10 cellular contexts compared by ENCODE assay signal in genomic region chr12:45988259-45988658, GRCh38. TPM values are rescaled to one million over a fixed set of nuclear protein-coding genes. Genes with fewer than 3 reads are reported as not detected.
DNase-seq lines count a peak whose midpoint lies in the region; ATAC-seq and TF ChIP-seq lines count a peak whose summit lies in the region.
"Had no signal": no experiment of that assay in that cellular context is flagged by ENCODE, and none has a peak within 500 bp of the region (broad histone marks: within the 10 kb centered on the region; RNA-seq: fewer than 3 reads in every experiment).

No MANE protein-coding gene starts in this region.

- peak overlapping the region; percentile 88 for H3K4me3 ChIP-seq in ACC112 (ENCODE audit: low read depth, low read length)
- H3K4me3 ChIP-seq in GM23248, result peak overlapping the region; percentile 80

- H3K9me3 Mint-ChIP-seq in activated CD8-positive, alpha-beta T cell treated with anti-CD3 and anti-CD28 coated beads for 36 hours, result peaks cover 3% of the 10 kb centered on the region

- CTCF ChIA-PET in activated CD8-positive, alpha-beta T cell treated with anti-CD3 and anti-CD28 coated beads for 36 hours (lab: Charles Lee), result interaction anchor here (1.7 kb wide), 1 partner anchor 8 kb away, joined by 3 read pairs; no protein-coding TSS in a partner anchor

- peaks cover 49% of the 10 kb centered on the region for H3K36me3 Mint-ChIP-seq in activated CD8-positive, alpha-beta T cell treated with anti-CD3 and anti-CD28 coated beads for 36 hours (ENCODE audit: low read depth)

- H3F3A ChIP-seq in GM23248 (ENCODE audit: insufficient read depth), result peaks cover 40% of the 10 kb centered on the region

- H3K27ac Mint-ChIP-seq in activated CD8-positive, alpha-beta T cell treated with anti-CD3 and anti-CD28 coated beads for 36 hours, result peak overlapping the region; percentile 62

- peaks cover 67% of the 10 kb centered on the region for H3K79me2 ChIP-seq in ACC112 (ENCODE audit: control insufficient read depth, insufficient read depth, low read length, unreplicated experiment)
- peaks cover 70% of the 10 kb centered on the region for H3K79me2 ChIP-seq in GM23248 (ENCODE audit: insufficient read depth)

- POLR2A ChIA-PET in activated CD8-positive, alpha-beta T cell treated with anti-CD3 and anti-CD28 coated beads for 36 hours (lab: Charles Lee), result no interaction called here

- H3K4me2 ChIP-seq in GM23248 (ENCODE audit: unreplicated experiment), result peak overlapping the region; percentile 95

- no peak for TF ChIP-seq CTCF in activated CD8-positive, alpha-beta T cell treated with anti-CD3 and anti-CD28 coated beads for 36 hours (IDR thresholded peaks at IDR 0.05)

- ATAC-seq in activated CD8-positive, alpha-beta T cell treated with anti-CD3 and anti-CD28 coated beads for 36 hours, result no peak
- ATAC-seq in GM19023 (IDR thresholded peaks at IDR 0.05; ENCODE audit: unreplicated experiment) (no peak), HG02870 (IDR thresholded peaks at IDR 0.05; ENCODE audit: unreplicated experiment) (no peak), GM19351 (IDR thresholded peaks at IDR 0.05; ENCODE audit: unreplicated experiment) (no peak)

- peak overlapping the region; percentile 90; the same call in 1 of the 2 replicates for H3K27ac ChIP-seq in ACC112 (ENCODE audit: low read depth, low read length)
- H3K27ac ChIP-seq in GM23248, result peak overlapping the region; percentile 99

- no peaks in the 10 kb centered on the region for H3K9me2 ChIP-seq in GM23248 (ENCODE audit: insufficient read depth)

- 17 to 18% methylated on average over 3 of the region's 3 CpGs for WGBS in GM23248 (ENCODE audit: low coverage in 1 of 2, low lambda C conversion rate in 2 of 2, missing lambda C conversion rate in 2 of 2), 2 experiments

- intact Hi-C loops in activated CD8-positive, alpha-beta T cell treated with anti-CD3 and anti-CD28 coated beads for 36 hours (cut with micrococcal nuclease), result loop anchor here (5.0 kb wide), 1 partner anchor 261 kb away; the partner anchor contains the start of gene ARID2

- H3K9me3 ChIP-seq in GM23248 (ENCODE audit: low read depth), result no peaks in the 10 kb centered on the region

- in situ Hi-C loops in GM23248 (cut with MboI), result no loop called here

- H3K4me3 Mint-ChIP-seq in activated CD8-positive, alpha-beta T cell treated with anti-CD3 and anti-CD28 coated beads for 36 hours, result peak overlapping the region; percentile 87

- peaks cover 8% of the 10 kb centered on the region; the same call in 1 of the 2 replicates for H4K20me1 ChIP-seq in GM23248 (ENCODE audit: insufficient read depth)

- no peaks in the 10 kb centered on the region for H3K27me3 Mint-ChIP-seq in activated CD8-positive, alpha-beta T cell treated with anti-CD3 and anti-CD28 coated beads for 36 hours

- peaks cover 15% of the 10 kb centered on the region for H3K4me1 ChIP-seq in ACC112 (ENCODE audit: control insufficient read depth, insufficient read depth, low read length, unreplicated experiment)
- peaks cover 25% of the 10 kb centered on the region for H3K4me1 ChIP-seq in GM23248 (ENCODE audit: insufficient read depth)

- peak overlapping the region; percentile 99 for H3K9ac ChIP-seq in GM23248

- H3K4me1 Mint-ChIP-seq in activated CD8-positive, alpha-beta T cell treated with anti-CD3 and anti-CD28 coated beads for 36 hours (ENCODE audit: low read depth), result peaks cover 58% of the 10 kb centered on the region

- DNase-seq in GM23248 (peak; percentile 86), kidney glomerular epithelial cell (lab: John Stamatoyannopoulos, UW) (peak; percentile 46), NCI-H510A treated with DMSO at 0.1 percent for 48 hours (lab: John Stamatoyannopoulos, UW) (no peak)
- no peak for DNase-seq in activated CD8-positive, alpha-beta T cell treated with anti-CD3 and anti-CD28 coated beads for 36 hours
- DNase-seq: caudate nucleus, SHP77 had no signal

- H3K27me3 ChIP-seq in ACC112 (ENCODE audit: insufficient read depth, low read length) (no peaks in the 10 kb centered on the region), GM23248 (replicated peaks; ENCODE audit: insufficient read depth) (no peaks in the 10 kb centered on the region)

- H3K36me3 ChIP-seq in ACC112 (ENCODE audit: insufficient read depth, low read length), result peaks cover 14% of the 10 kb centered on the region
- no peaks in the 10 kb centered on the region for H3K36me3 ChIP-seq in GM23248 (ENCODE audit: low read depth)

- H2AFZ ChIP-seq in ACC112 (ENCODE audit: low read length, unreplicated experiment), result no peak overlapping the region
- no peak overlapping the region for H2AFZ ChIP-seq in GM23248

RNA-seq across cellular contexts. Expression of gene SCAF11, which starts 2.1 kb away (rescaled TPM):
- total RNA-seq in GM23248 (2014; rRNA removed; shearing (Covaris generic)), result 68.0 and 70.5 TPM in 2 replicates
- 82.2 and 88.1 TPM in 2 replicates for polyA plus RNA-seq in GM23248 (2016; fragmentation: Nextera tagmentation; extraction: Ambion mirVana)
- 100 to 1,000 TPM; 110 to 117 TPM for total RNA-seq in activated CD8-positive, alpha-beta T cell treated with anti-CD3 and anti-CD28 coated beads for 36 hours

Comparison
In these comparisons a context has a peak if more than half of its experiments do, and no peak if none do; other contexts are left out.
1. DNase-seq: peak in GM23248 (single experiment) and kidney glomerular epithelial cell (single experiment); none in activated CD8-positive, alpha-beta T cell treated with anti-CD3 and anti-CD28 coated beads for 36 hours (single experiment) and NCI-H510A treated with DMSO at 0.1 percent for 48 hours (single experiment).